ENCODE assay signal across 8 cellular contexts in genomic region chr17:82105882-82106696, GRCh38. TPM values are rescaled to one million over a fixed set of nuclear protein-coding genes. Genes with fewer than 3 reads are reported as not detected.
DNase-seq lines count a peak whose midpoint lies in the region; ATAC-seq, FAIRE-seq and TF ChIP-seq lines count a peak whose summit lies in the region.

No MANE protein-coding gene starts in this region.

- no peak overlapping the region for H4K5ac ChIP-seq in H1 (ENCODE audit: insufficient read length, low read depth, low read length)

- H2BK120ac ChIP-seq in H1 (replicated peaks; ENCODE audit: low read depth, low read length), result no peak overlapping the region

- H3K36me3 Mint-ChIP-seq in naive thymus-derived CD4-positive, alpha-beta T cell, result peaks cover 0 to 3% (median 0%) of the 10 kb centered on the region in 5 donors

- no peak overlapping the region for H2AK5ac ChIP-seq in H1 (ENCODE audit: low read depth, low read length)

- H3K27ac ChIP-seq in H1 (ENCODE audit: low read depth, low read length), result no peak overlapping the region
- H3K27ac ChIP-seq in naive thymus-derived CD4-positive, alpha-beta T cell (ENCODE audit: low read depth, low read length), result peak overlapping the region; percentile 89
- peak overlapping the region; percentile 81 to 82 for H3K27ac ChIP-seq in thoracic aorta

- peak overlapping the region; percentile 95 to 99 (median 97) for H3K27ac Mint-ChIP-seq in naive thymus-derived CD4-positive, alpha-beta T cell

- 0 out of 2 replicates have a peak overlapping the region, but pooled peaks have one; percentile 57 for H2BK5ac ChIP-seq in H1 (ENCODE audit: low read depth, low read length)

- H3K4me1 ChIP-seq in H1 (replicated peaks in 1 of 4; ENCODE audit: control insufficient read depth in 3 of 4, insufficient read depth in 4 of 4, low read length in 3 of 4), result peaks cover 0 to 49% (median 42%) of the 10 kb centered on the region in 4 experiments; a peak in 6 of 7 replicates
- H3K4me1 ChIP-seq in naive thymus-derived CD4-positive, alpha-beta T cell (ENCODE audit: control insufficient read depth in 2 of 2, insufficient read depth in 2 of 2, low read length in 2 of 2), result peaks cover 17 to 25% of the 10 kb centered on the region in 2 donors
- peaks cover 10 to 37% of the 10 kb centered on the region in 2 donors for H3K4me1 ChIP-seq in thoracic aorta (ENCODE audit: control insufficient read depth in 1 of 2, low read depth in 2 of 2)

- ATAC-seq in HG02943 (IDR thresholded peaks at IDR 0.05; ENCODE audit: low read depth, unreplicated experiment), result peak; percentile 65
- peak; percentile 89 for ATAC-seq in naive thymus-derived CD4-positive, alpha-beta T cell
- no peak for ATAC-seq in thoracic aorta (ENCODE audit: insufficient number of reproducible peaks, low FRiP score, low read depth)

- no peak overlapping the region for H3K9ac ChIP-seq in H1 (replicated peaks in 1 of 4; ENCODE audit: extremely low read depth in 1 of 4, low read depth in 3 of 4, low read length in 3 of 4)

- H3K18ac ChIP-seq in H1 (ENCODE audit: extremely low read depth, low read length), result no peak overlapping the region

- H3K4me2 ChIP-seq in H1 (ENCODE audit: insufficient read depth in 1 of 2, low read depth in 2 of 2, low read length in 2 of 2), result peak overlapping the region; percentile 2 to 28; a peak in 3 of 4 replicates

- H3K14ac ChIP-seq in H1 (ENCODE audit: insufficient read length), result no peak overlapping the region

- H3K56ac ChIP-seq in H1 (replicated peaks; ENCODE audit: insufficient read length, low read depth, low read length), result no peak overlapping the region

- H3K4me3 Mint-ChIP-seq in naive thymus-derived CD4-positive, alpha-beta T cell, result peak overlapping the region; percentile 87 to 94 (median 90)

- H3K79me1 ChIP-seq in H1 (ENCODE audit: low read depth, low read length), result no peaks in the 10 kb centered on the region; the same call in none of the 2 replicates

- H3K27me3 ChIP-seq in H1 (replicated peaks in 1 of 4; ENCODE audit: control insufficient read depth in 3 of 4, extremely low read depth in 1 of 4, insufficient read depth in 3 of 4, low read length in 3 of 4) (no peaks in the 10 kb centered on the region), thoracic aorta (replicated peaks; ENCODE audit: insufficient read depth) (no peaks in the 10 kb centered on the region)
- no peaks in the 10 kb centered on the region for H3K27me3 ChIP-seq in naive thymus-derived CD4-positive, alpha-beta T cell (ENCODE audit: control insufficient read depth in 2 of 2, insufficient read depth in 2 of 2, low read length in 2 of 2)

- peak; percentile 35 to 53 for TF ChIP-seq RAD21 in H1 (IDR thresholded peaks at IDR 0.05 in 1 of 2, conservative IDR thresholded peaks at IDR 0.05 in 1 of 2; ENCODE audit: low read depth in 2 of 2, low read length in 2 of 2)

- 52% methylated on average over 24 of the region's 24 CpGs; no CpG with 5 or more reads in 1 of the 2 experiments for WGBS in H1 (ENCODE audit: extremely low coverage in 1 of 2, insufficient coverage in 1 of 2, insufficient read length in 1 of 2, insufficient replicate concordance in 2 of 2, low coverage in 1 of 2, low lambda C conversion rate in 2 of 2, missing lambda C conversion rate in 1 of 2), 2 experiments

- DNase-seq in activated gamma-delta T cell treated with Interleukin-2 at 50 U/mL for 16 hours (peak; percentile 58), activated gamma-delta T cell (lab: John Stamatoyannopoulos, UW) (no peak), NCI-H510A (lab: John Stamatoyannopoulos, UW) (peak; percentile 73), H1 (ENCODE audit: low read depth in 1 of 2, low spot score in 2 of 2) (peak; percentile 43 to 79), thoracic aorta (ENCODE audit: low spot score) (no peak)
- peak; percentile 37 for DNase-seq in activated CD4-positive, alpha-beta T cell treated with anti-CD3 and anti-CD28 coated beads, Interleukin-2, amount 50 U/mL, for 1 hour
- peak; percentile 14 to 69 (median 56) for DNase-seq in naive thymus-derived CD4-positive, alpha-beta T cell

- H4K20me1 ChIP-seq in H1 (replicated peaks in 1 of 2; ENCODE audit: control insufficient read depth in 1 of 2, insufficient read depth in 2 of 2, low read length in 2 of 2), result peaks cover 0 to 2% of the 10 kb centered on the region in 2 experiments

- no peaks in the 10 kb centered on the region for H3K9me3 ChIP-seq in H1 (ENCODE audit: insufficient read depth in 2 of 2, low read depth in 1 of 2, low read length in 1 of 2)
- no peaks in the 10 kb centered on the region for H3K9me3 ChIP-seq in naive thymus-derived CD4-positive, alpha-beta T cell (ENCODE audit: control insufficient read depth in 2 of 3, low read length in 3 of 3)
- no peaks in the 10 kb centered on the region for H3K9me3 ChIP-seq in thoracic aorta

- FAIRE-seq in H1 (lab: Jason Lieb, UNC), result no peak

- peak; percentile 67 to 70 (median 69) for TF ChIP-seq CTCF in H1 (IDR thresholded peaks at IDR 0.05; ENCODE audit: control extremely low read depth in 1 of 3, insufficient read depth in 1 of 3, low read depth in 1 of 3, low read length in 3 of 3)
- TF ChIP-seq CTCF in thoracic aorta (IDR thresholded peaks at IDR 0.05), result no peak

- no peaks in the 10 kb centered on the region for H3K79me2 ChIP-seq in H1 (ENCODE audit: control insufficient read depth in 1 of 2, insufficient read depth in 2 of 2, low read length in 2 of 2)

- H3K4me3 ChIP-seq in H1 (ENCODE audit: extremely low read depth in 1 of 4, insufficient read depth in 2 of 4, low read depth in 3 of 4, low read length in 4 of 4) (no peak overlapping the region), thoracic aorta (peak overlapping the region; percentile 54)
- peak overlapping the region; percentile 73 for H3K4me3 ChIP-seq in naive thymus-derived CD4-positive, alpha-beta T cell (ENCODE audit: low read length)

- H2AFZ ChIP-seq in H1 (ENCODE audit: low read length), result no peak overlapping the region

- CTCF ChIA-PET in H1 (lab: Charles Lee; ENCODE audit: partially characterized antibody), result interaction anchor here (0.8 to 6.5 kb wide), 21 partner anchors 10 to 299 kb away, joined by 3 to 61 read pairs (median 5); partner anchors contain the start of gene DCXR
- CTCF ChIA-PET in naive thymus-derived CD4-positive, alpha-beta T cell (lab: Charles Lee), result interaction anchor here (0.9 to 2.7 kb wide), 9 partner anchors 11 to 86 kb away, joined by 3 to 14 read pairs (median 5); partner anchors contain the start of gene DCXR

- H4K91ac ChIP-seq in H1 (replicated peaks; ENCODE audit: insufficient read length, low read length), result no peak overlapping the region

- no peak overlapping the region for H4K8ac ChIP-seq in H1 (ENCODE audit: extremely low read depth, insufficient read depth, low read length)

- H3K4ac ChIP-seq in H1 (replicated peaks; ENCODE audit: insufficient read length, low read depth, low read length), result peak overlapping the region; percentile 40

- H3K9me3 Mint-ChIP-seq in naive thymus-derived CD4-positive, alpha-beta T cell, result no peaks in the 10 kb centered on the region

- no peaks in the 10 kb centered on the region for H3K27me3 Mint-ChIP-seq in naive thymus-derived CD4-positive, alpha-beta T cell

- intact Hi-C loops in naive thymus-derived CD4-positive, alpha-beta T cell (cut with micrococcal nuclease), result loop anchor here (1.0 to 2.0 kb wide), 5 partner anchors 14 to 49 kb away; no protein-coding TSS in a partner anchor

- H3K36me3 ChIP-seq in H1 (ENCODE audit: control insufficient read depth in 2 of 4, insufficient read depth in 4 of 4, low read length in 3 of 4), result no peaks in the 10 kb centered on the region
- H3K36me3 ChIP-seq in naive thymus-derived CD4-positive, alpha-beta T cell (ENCODE audit: control insufficient read depth in 2 of 3, insufficient read depth in 3 of 3, low read length in 3 of 3), result no peaks in the 10 kb centered on the region
- H3K36me3 ChIP-seq in thoracic aorta, result no peaks in the 10 kb centered on the region

- no peak overlapping the region for H3K23ac ChIP-seq in H1 (ENCODE audit: insufficient read length)

- H3K4me1 Mint-ChIP-seq in naive thymus-derived CD4-positive, alpha-beta T cell, result peaks cover 18 to 44% (median 32%) of the 10 kb centered on the region in 7 donors

- no peaks in the 10 kb centered on the region for H3K23me2 ChIP-seq in H1 (ENCODE audit: low read depth, low read length)

- no peak; a peak in 1 of 3 replicates for TF ChIP-seq POLR2A in H1 (IDR thresholded peaks at IDR 0.05; ENCODE audit: control extremely low read depth in 1 of 2, low read depth in 2 of 2, low read length in 2 of 2)

- 0 out of 2 replicates have a peak overlapping the region, but pooled peaks have one; percentile 61 for H2BK20ac ChIP-seq in H1 (ENCODE audit: low read length)

- H2BK15ac ChIP-seq in H1 (ENCODE audit: low read length), result peak overlapping the region; percentile 93; the same call in 1 of the 2 replicates

- POLR2A ChIA-PET in H1 (lab: Charles Lee; ENCODE audit: partially characterized antibody), result interaction anchor here (0.7 to 2.4 kb wide), 10 partner anchors 8 to 179 kb away, joined by 3 to 14 read pairs (median 3); partner anchors contain the start of genes CENPX, CSNK1D, FASN and MAFG
- POLR2A ChIA-PET in naive thymus-derived CD4-positive, alpha-beta T cell (lab: Charles Lee), result interaction anchor here (0.8 to 2.9 kb wide), 20 partner anchors 8 to 192 kb away, joined by 3 to 45 read pairs (median 4); partner anchors contain the start of genes DCXR, DUS1L and FASN

- no peak for TF ChIP-seq EP300 in H1 (IDR thresholded peaks at IDR 0.05; ENCODE audit: borderline replicate concordance in 1 of 2, low read depth in 2 of 2, low read length in 2 of 2)

- peak overlapping the region; percentile 81; the same call in 1 of the 2 replicates for H2BK12ac ChIP-seq in H1 (ENCODE audit: low read depth, low read length)

RNA-seq across cellular contexts. Expression of gene FASN, which starts 8.1 kb away (rescaled TPM):
- 559 and 561 TPM in 2 replicates for total RNA-seq in H1 (2021; fragmentation: NEBNext Ultra II Directional; extraction: Animal tissue kit (Norgen Biotek cat#: 25700))
- polyA plus RNA-seq in H1 (2011; rRNA removed), result 143 and 206 TPM in 2 replicates
- 95.7 TPM for polyA plus RNA-seq in H1 (2011; cell fraction: cytosol; rRNA removed)
- polyA plus RNA-seq in H1 (2011; cell fraction: nucleus; rRNA removed), result 314 TPM
- polyA plus RNA-seq in H1 (2012, experiment 1 of 2), result 203 to 428 TPM (median 382 TPM) in 4 replicates
- polyA plus RNA-seq in H1 (2012, experiment 2 of 2), result 299 TPM
- polyA plus RNA-seq in H1 (2013, experiment 1 of 2), result 202 TPM
- 154 TPM for polyA plus RNA-seq in H1 (2013, experiment 2 of 2)
- 112 and 123 TPM in 2 replicates for polyA minus RNA-seq in H1 (2011; rRNA and poly(A)+ RNA removed)
- 386 TPM for polyA minus RNA-seq in H1 (2011; cell fraction: cytosol; rRNA and poly(A)+ RNA removed)
- 183 TPM for polyA minus RNA-seq in H1 (2011; cell fraction: nucleus; rRNA and poly(A)+ RNA removed)
- total RNA-seq in naive thymus-derived CD4-positive, alpha-beta T cell, result 100 to 1,000 TPM in 2 of 5 experiments, 10 to 100 TPM in 3; 24.3 to 168 (median 59.0) TPM
- 1 to 10 TPM in 1 of 2 donors, under 1 TPM in 1; 0.96 to 1.5 TPM for polyA plus RNA-seq in naive thymus-derived CD4-positive, alpha-beta T cell
- total RNA-seq in thoracic aorta, result 10 to 100 TPM; 49.6 to 50.9 TPM

RNA-seq across cellular contexts. Expression of gene DUS1L, which starts 40.5 kb away (rescaled TPM):
- total RNA-seq in H1 (2021; fragmentation: NEBNext Ultra II Directional; extraction: Animal tissue kit (Norgen Biotek cat#: 25700)), result 68.0 and 69.1 TPM in 2 replicates
- polyA plus RNA-seq in H1 (2011; rRNA removed), result 34.5 and 60.4 TPM in 2 replicates
- polyA plus RNA-seq in H1 (2011; cell fraction: cytosol; rRNA removed), result 66.5 TPM
- 317 TPM for polyA plus RNA-seq in H1 (2011; cell fraction: nucleus; rRNA removed)
- 43.1 to 60.5 TPM (median 57.0 TPM) in 4 replicates for polyA plus RNA-seq in H1 (2012, experiment 1 of 2)
- polyA plus RNA-seq in H1 (2012, experiment 2 of 2), result 60.6 TPM
- 38.5 TPM for polyA plus RNA-seq in H1 (2013, experiment 1 of 2)
- polyA plus RNA-seq in H1 (2013, experiment 2 of 2), result 36.1 TPM
- 19.1 and 24.6 TPM in 2 replicates for polyA minus RNA-seq in H1 (2011; rRNA and poly(A)+ RNA removed)
- 27.5 TPM for polyA minus RNA-seq in H1 (2011; cell fraction: cytosol; rRNA and poly(A)+ RNA removed)
- polyA minus RNA-seq in H1 (2011; cell fraction: nucleus; rRNA and poly(A)+ RNA removed), result 58.5 TPM
- total RNA-seq in naive thymus-derived CD4-positive, alpha-beta T cell, result 100 to 1,000 TPM; 127 to 157 (median 147) TPM
- polyA plus RNA-seq in naive thymus-derived CD4-positive, alpha-beta T cell, result 100 to 1,000 TPM in 1 of 2 donors, 10 to 100 TPM in 1; 52.9 to 110 TPM
- total RNA-seq in thoracic aorta, result 10 to 100 TPM; 77.3 to 88.9 TPM

RNA-seq across cellular contexts. Expression of gene GPS1, which starts 54.4 kb away (rescaled TPM):
- 153 and 157 TPM in 2 replicates for total RNA-seq in H1 (2021; fragmentation: NEBNext Ultra II Directional; extraction: Animal tissue kit (Norgen Biotek cat#: 25700))
- 277 and 354 TPM in 2 replicates for polyA plus RNA-seq in H1 (2011; rRNA removed)
- 226 TPM for polyA plus RNA-seq in H1 (2011; cell fraction: cytosol; rRNA removed)
- polyA plus RNA-seq in H1 (2011; cell fraction: nucleus; rRNA removed), result 351 TPM
- 127 to 186 TPM (median 168 TPM) in 4 replicates for polyA plus RNA-seq in H1 (2012, experiment 1 of 2)
- polyA plus RNA-seq in H1 (2012, experiment 2 of 2), result 200 TPM
- polyA plus RNA-seq in H1 (2013, experiment 1 of 2), result 99.3 TPM
- polyA plus RNA-seq in H1 (2013, experiment 2 of 2), result 100 TPM
- polyA minus RNA-seq in H1 (2011; rRNA and poly(A)+ RNA removed), result 137 and 141 TPM in 2 replicates
- polyA minus RNA-seq in H1 (2011; cell fraction: cytosol; rRNA and poly(A)+ RNA removed), result 110 TPM
- polyA minus RNA-seq in H1 (2011; cell fraction: nucleus; rRNA and poly(A)+ RNA removed), result 96.5 TPM
- total RNA-seq in naive thymus-derived CD4-positive, alpha-beta T cell, result 10 to 100 TPM; 68.3 to 88.1 (median 71.7) TPM
- 100 to 1,000 TPM; 105 to 124 TPM for polyA plus RNA-seq in naive thymus-derived CD4-positive, alpha-beta T cell
- 10 to 100 TPM; 43.2 to 91.9 TPM for total RNA-seq in thoracic aorta

RNA-seq across cellular contexts. Expression of gene RFNG, which starts 54.5 kb away (rescaled TPM):
- total RNA-seq in H1 (2021; fragmentation: NEBNext Ultra II Directional; extraction: Animal tissue kit (Norgen Biotek cat#: 25700)), result 26.7 and 30.9 TPM in 2 replicates
- polyA plus RNA-seq in H1 (2011; rRNA removed), result 28.4 and 50.3 TPM in 2 replicates
- 25.7 TPM for polyA plus RNA-seq in H1 (2011; cell fraction: cytosol; rRNA removed)
- 139 TPM for polyA plus RNA-seq in H1 (2011; cell fraction: nucleus; rRNA removed)
- 26.1 to 34.2 TPM (median 32.0 TPM) in 4 replicates for polyA plus RNA-seq in H1 (2012, experiment 1 of 2)
- polyA plus RNA-seq in H1 (2012, experiment 2 of 2), result 32.2 TPM
- polyA plus RNA-seq in H1 (2013, experiment 1 of 2), result 26.3 TPM
- polyA plus RNA-seq in H1 (2013, experiment 2 of 2), result 26.6 TPM
- polyA minus RNA-seq in H1 (2011; rRNA and poly(A)+ RNA removed), result 8.3 and 9.7 TPM in 2 replicates
- polyA minus RNA-seq in H1 (2011; cell fraction: cytosol; rRNA and poly(A)+ RNA removed), result 15.2 TPM
- 23.8 TPM for polyA minus RNA-seq in H1 (2011; cell fraction: nucleus; rRNA and poly(A)+ RNA removed)
- 10 to 100 TPM; 25.0 to 45.5 (median 31.5) TPM for total RNA-seq in naive thymus-derived CD4-positive, alpha-beta T cell
- 1 to 10 TPM; 4.2 to 6.7 TPM for polyA plus RNA-seq in naive thymus-derived CD4-positive, alpha-beta T cell
- total RNA-seq in thoracic aorta, result 10 to 100 TPM; 39.9 to 45.3 TPM

Comparison
In these comparisons a context has a peak if more than half of its experiments do, and no peak if none do; other contexts are left out.
1. DNase-seq: peak in activated gamma-delta T cell treated with Interleukin-2 at 50 U/mL for 16 hours (single experiment), NCI-H510A (single experiment), activated CD4-positive, alpha-beta T cell treated with anti-CD3 and anti-CD28 coated beads, Interleukin-2, amount 50 U/mL, for 1 hour (single experiment), H1 (2 of 2) and naive thymus-derived CD4-positive, alpha-beta T cell (9 of 9); none in activated gamma-delta T cell (single experiment) and thoracic aorta (single experiment).
2. H3K4me3 ChIP-seq: peak in naive thymus-derived CD4-positive, alpha-beta T cell (single experiment) and thoracic aorta (single experiment); none in H1 (0 of 4).